In the genomic region with DNA sequence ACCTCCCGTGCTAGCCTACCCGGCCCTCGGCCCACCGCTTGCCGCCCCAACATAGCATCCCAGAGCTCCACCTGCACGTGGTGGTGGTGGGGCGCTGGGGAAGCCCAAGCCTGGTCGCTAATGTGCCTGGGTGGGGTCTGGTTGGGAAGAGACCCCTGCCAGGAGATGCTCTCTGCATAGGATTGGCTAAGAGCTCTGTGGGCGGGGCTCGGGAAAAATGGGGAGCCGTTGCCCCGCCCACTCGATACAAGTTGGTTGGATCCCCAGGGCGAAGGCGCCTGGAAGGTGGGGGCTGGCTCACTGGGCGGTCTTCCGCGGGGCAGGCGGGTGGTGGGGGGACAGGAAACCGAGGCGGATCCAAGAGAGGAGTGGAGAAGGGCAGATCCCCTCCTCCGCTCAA, we compare ENCODE assay signal across 11 cellular contexts. TPM values are rescaled to one million over a fixed set of nuclear protein-coding genes. Genes with fewer than 3 reads are reported as not detected.
DNase-seq lines count a peak whose midpoint lies in the region; ATAC-seq and TF ChIP-seq lines count a peak whose summit lies in the region.
"Had no signal": no experiment of that assay in that cellular context is flagged by ENCODE, and none has a peak within 500 bp of the region (broad histone marks: within the 10 kb centered on the region; RNA-seq: fewer than 3 reads in every experiment).

No MANE protein-coding gene starts in this region.

- H3K4me3 Mint-ChIP-seq in activated T-helper 17 cell treated with anti-CD3 and anti-CD28 coated beads, Interleukin-2, amount 50 U/mL, for 72 hours: peak overlapping the region; percentile 52
- H3K4me3 Mint-ChIP-seq in endothelial cell (ENCODE audit: unreplicated experiment): no peak overlapping the region

- no peak for TF ChIP-seq POLR2A in heart left ventricle (IDR thresholded peaks at IDR 0.05)

- H3K27ac Mint-ChIP-seq in activated T-helper 17 cell treated with anti-CD3 and anti-CD28 coated beads, Interleukin-2, amount 50 U/mL, for 72 hours: no peak overlapping the region
- no peak overlapping the region for H3K27ac Mint-ChIP-seq in endothelial cell (ENCODE audit: unreplicated experiment)

- H3K27me3 ChIP-seq in heart left ventricle (peaks cover 0 to 14% (median 2%) of the 10 kb centered on the region in 9 donors), iPS-15b (ENCODE audit: control insufficient read depth, insufficient read depth, low read length) (peaks cover 4% of the 10 kb centered on the region), tibial artery (peaks cover 0 to 20% of the 10 kb centered on the region in 2 donors)
- H3K27me3 ChIP-seq: colonic mucosa had no signal

- H3K9me3 ChIP-seq in heart left ventricle (no peaks in the 10 kb centered on the region), iPS-15b (ENCODE audit: control insufficient read depth, insufficient read depth, low read length) (no peaks in the 10 kb centered on the region), tibial artery (no peaks in the 10 kb centered on the region)
- H3K9me3 ChIP-seq: colonic mucosa had no signal

- no peak overlapping the region for H3K9ac ChIP-seq in iPS-15b (ENCODE audit: low read depth, low read length)

- WGBS in heart left ventricle, 4 donors: 40 to 57% (median 49%) methylated on average over 22 of the region's 22 CpGs

- peaks cover 25% of the 10 kb centered on the region for H3K27me3 Mint-ChIP-seq in activated T-helper 17 cell treated with anti-CD3 and anti-CD28 coated beads, Interleukin-2, amount 50 U/mL, for 72 hours
- H3K27me3 Mint-ChIP-seq in endothelial cell (ENCODE audit: unreplicated experiment): peaks cover 4% of the 10 kb centered on the region

- peak; percentile 24 for ATAC-seq in Right ventricle myocardium superior (ENCODE audit: poor library complexity)
- ATAC-seq in heart left ventricle: no peak
- no peak for ATAC-seq in activated T-helper 17 cell treated with anti-CD3 and anti-CD28 coated beads, Interleukin-2, amount 50 U/mL, for 72 hours (replicated peaks)

- H3K4me1 ChIP-seq in heart left ventricle (peaks cover 0 to 10% (median 1%) of the 10 kb centered on the region in 12 donors), iPS-15b (ENCODE audit: control insufficient read depth, insufficient read depth, low read length) (peaks cover 2% of the 10 kb centered on the region), tibial artery (peaks cover 0 to 42% (median 33%) of the 10 kb centered on the region in 4 donors)
- H3K4me1 ChIP-seq: colonic mucosa had no signal

- intact Hi-C loops in Right ventricle myocardium superior (cut with DNase I) (loop anchor here (5.0 to 10.0 kb wide), 2 partner anchors 39 to 71 kb away; no protein-coding TSS in a partner anchor), heart left ventricle (cut with DNase I) (loop anchor here in 9 of 10 donors (2.0 to 10.0 kb wide), 9 partner anchors 34 to 71 kb away; a partner anchor contains a TSS), tibial artery (cut with DNase I; ENCODE audit: low total_unique reads) (loop anchor here (2.0 kb wide), 2 partner anchors 37 to 69 kb away; no protein-coding TSS in a partner anchor)

- DNase-seq in Right ventricle myocardium superior (no peak), heart left ventricle (no peak), tibial artery (no peak), endothelial cell (ENCODE audit: low spot score) (no peak), NCI-H1417 (lab: John Stamatoyannopoulos, UW) (no peak)
- DNase-seq in central memory CD4-positive, alpha-beta T cell: no peak
- DNase-seq: colonic mucosa had no signal

- H3K4me1 Mint-ChIP-seq in activated T-helper 17 cell treated with anti-CD3 and anti-CD28 coated beads, Interleukin-2, amount 50 U/mL, for 72 hours: peaks cover 5% of the 10 kb centered on the region
- peaks cover 3% of the 10 kb centered on the region for H3K4me1 Mint-ChIP-seq in endothelial cell (ENCODE audit: unreplicated experiment)

- H3K9me3 Mint-ChIP-seq in activated T-helper 17 cell treated with anti-CD3 and anti-CD28 coated beads, Interleukin-2, amount 50 U/mL, for 72 hours: no peaks in the 10 kb centered on the region
- H3K9me3 Mint-ChIP-seq in endothelial cell (ENCODE audit: unreplicated experiment): no peaks in the 10 kb centered on the region

- TF ChIP-seq CTCF in heart left ventricle (IDR thresholded peaks at IDR 0.05) (no peak), tibial artery (IDR thresholded peaks at IDR 0.05) (no peak), endothelial cell (IDR thresholded peaks at IDR 0.05; ENCODE audit: unreplicated experiment) (no peak)

- peaks cover 0 to 3% (median 0%) of the 10 kb centered on the region in 9 donors for H3K36me3 ChIP-seq in heart left ventricle
- H3K36me3 ChIP-seq in iPS-15b (ENCODE audit: control insufficient read depth, insufficient read depth, low read length): no peaks in the 10 kb centered on the region
- no peaks in the 10 kb centered on the region for H3K36me3 ChIP-seq in tibial artery
- H3K36me3 ChIP-seq: colonic mucosa had no signal

- H3K4me3 ChIP-seq in heart left ventricle: peak overlapping the region in 1 of 12 donors; percentile 1
- peak overlapping the region; percentile 35 for H3K4me3 ChIP-seq in iPS-15b (ENCODE audit: low read depth, low read length)
- peak overlapping the region; percentile 4 to 5 for H3K4me3 ChIP-seq in tibial artery
- H3K4me3 ChIP-seq: colonic mucosa had no signal

- no peaks in the 10 kb centered on the region for H3K36me3 Mint-ChIP-seq in activated T-helper 17 cell treated with anti-CD3 and anti-CD28 coated beads, Interleukin-2, amount 50 U/mL, for 72 hours (ENCODE audit: low read depth)
- no peaks in the 10 kb centered on the region for H3K36me3 Mint-ChIP-seq in endothelial cell (ENCODE audit: low read depth, unreplicated experiment)

- H3K27ac ChIP-seq in heart left ventricle: peak overlapping the region in 3 of 12 donors; percentile 18 to 31 (median 19)
- peak overlapping the region; percentile 2 to 18 for H3K27ac ChIP-seq in tibial artery
- H3K27ac ChIP-seq: colonic mucosa had no signal

RNA-seq across cellular contexts. Expression of gene LRRC10B, which starts 7.6 kb away (rescaled TPM):
- total RNA-seq in Right ventricle myocardium superior (0.46 TPM), heart left ventricle (1 to 10 TPM in 5 of 9 donors, under 1 TPM in 4; 0.15 to 4.2 (median 1.1) TPM), endothelial cell (ENCODE audit: unreplicated experiment) (0.13 TPM)
- 1 to 10 TPM in 1 of 2 donors, under 1 TPM in 1; 0.76 to 1.3 TPM for polyA plus RNA-seq in heart left ventricle
- total RNA-seq in activated T-helper 17 cell treated with anti-CD3 and anti-CD28 coated beads, Interleukin-2, amount 50 U/mL, for 72 hours: not detected
- total RNA-seq: myocyte, RPMI7951 had no signal
